In the genomic region with DNA sequence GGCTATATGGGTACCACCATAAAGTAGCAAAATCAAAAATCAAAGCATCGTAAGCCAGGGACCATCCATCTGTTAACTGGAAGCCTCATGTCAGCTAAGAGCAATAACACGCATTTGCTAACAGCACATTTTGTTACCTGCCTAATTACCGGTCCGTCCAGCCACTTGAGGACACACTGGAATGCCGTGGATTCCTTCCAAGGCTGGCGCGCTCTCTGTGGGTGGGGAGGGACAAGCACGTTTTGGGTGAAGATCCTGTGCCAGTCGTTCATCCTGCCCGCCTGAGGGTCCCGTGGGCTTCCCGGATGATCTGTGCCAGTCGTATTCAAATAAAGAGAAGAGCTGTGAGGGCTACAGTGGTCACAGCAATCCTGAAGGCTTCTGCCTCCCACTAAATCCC, we compare ENCODE assay signal across 31 cellular contexts. TPM values are rescaled to one million over a fixed set of nuclear protein-coding genes. Genes with fewer than 3 reads are reported as not detected.
DNase-seq lines count a peak whose midpoint lies in the region; ATAC-seq, FAIRE-seq and TF ChIP-seq lines count a peak whose summit lies in the region.
"Had no signal": no experiment of that assay in that cellular context is flagged by ENCODE, and none has a peak within 500 bp of the region (broad histone marks: within the 10 kb centered on the region; RNA-seq: fewer than 3 reads in every experiment).

No MANE protein-coding gene starts in this region.

- 89 to 92% methylated on average over 13 of the region's 13 CpGs for WGBS in heart right ventricle, 2 donors
- WGBS in spleen, 5 donors, result 95 to 97% (median 95%) methylated on average over 13 of the region's 13 CpGs

- no peak overlapping the region for H3K27ac ChIP-seq in heart right ventricle
- H3K27ac ChIP-seq in kidney (ENCODE audit: low read depth in 2 of 2, low read length in 2 of 2), result no peak overlapping the region
- H3K27ac ChIP-seq in spleen, result no peak overlapping the region
- H3K27ac ChIP-seq: A549; BLaER1 treated with 17β-estradiol and CSF1 and Interleukin-3, amounts not matched to agents 10 nM and 100 nM; PC-9 had no signal

- H3K27me3 ChIP-seq in heart right ventricle, result no peaks in the 10 kb centered on the region
- H3K27me3 ChIP-seq in spleen (replicated peaks in 1 of 7), result no peaks in the 10 kb centered on the region
- H3K27me3 ChIP-seq: BLaER1 treated with 17β-estradiol and CSF1 and Interleukin-3, amounts not matched to agents 10 nM and 100 nM had no signal

- no peak overlapping the region for H3K4me3 Mint-ChIP-seq in activated naive CD4-positive, alpha-beta T cell treated with anti-CD3 and anti-CD28 coated beads, Interleukin-2, amount 10 ng/mL, durations not matched to agents 7 days and 5 days
- H3K4me3 Mint-ChIP-seq: CD4-positive, alpha-beta T cell; GM23338; H9 had no signal

- H3K36me3 Mint-ChIP-seq in activated naive CD4-positive, alpha-beta T cell treated with anti-CD3 and anti-CD28 coated beads, Interleukin-2, amount 10 ng/mL, durations not matched to agents 7 days and 5 days, result peaks cover 28% of the 10 kb centered on the region

- no peak for TF ChIP-seq POLR2A in spleen (IDR thresholded peaks at IDR 0.05)

- in situ Hi-C loops in G401 (cut with HindIII; ENCODE audit: low sequenced_read_pairs), result no loop called here

- no peak overlapping the region for H3K9ac ChIP-seq in kidney (ENCODE audit: low read length in 2 of 2)
- H3K9ac ChIP-seq: BLaER1 treated with 17β-estradiol and CSF1 and Interleukin-3, amounts not matched to agents 10 nM and 100 nM had no signal

- peaks cover 23% of the 10 kb centered on the region for H3K4me1 Mint-ChIP-seq in activated naive CD4-positive, alpha-beta T cell treated with anti-CD3 and anti-CD28 coated beads, Interleukin-2, amount 10 ng/mL, durations not matched to agents 7 days and 5 days

- CTCF ChIA-PET in activated naive CD4-positive, alpha-beta T cell treated with anti-CD3 and anti-CD28 coated beads, Interleukin-2, amount 10 ng/mL, durations not matched to agents 7 days and 5 days (lab: Charles Lee), result no interaction called here

- intact Hi-C loops in Right ventricle myocardium superior (cut with DNase I) (no loop called here), heart right ventricle (cut with DNase I) (no loop called here), kidney (cut with DNase I) (no loop called here), spleen (cut with DNase I; ENCODE audit: low total_unique reads) (no loop called here)

- TF ChIP-seq CTCF in heart right ventricle (IDR thresholded peaks at IDR 0.05) (no peak), kidney (IDR thresholded peaks at IDR 0.05; ENCODE audit: borderline replicate concordance, extremely low read depth, insufficient read depth) (no peak), spleen (IDR thresholded peaks at IDR 0.05 in 8 of 11, conservative IDR thresholded peaks at IDR 0.05 in 3 of 11) (no peak)

- H3K4me3 ChIP-seq in heart right ventricle (no peak overlapping the region), kidney (ENCODE audit: low read length in 2 of 2) (no peak overlapping the region), spleen (no peak overlapping the region)
- H3K4me3 ChIP-seq: A549; BLaER1 treated with 17β-estradiol and CSF1 and Interleukin-3, amounts not matched to agents 10 nM and 100 nM; GM23338; PC-9 had no signal

- peak; percentile 26 for DNase-seq in Right ventricle myocardium superior
- no peak for DNase-seq in heart right ventricle
- peak; percentile 30 for DNase-seq in G401 (ENCODE audit: low spot score)
- DNase-seq in kidney, result peak; percentile 45
- DNase-seq in spleen, result peak; percentile 52
- DNase-seq in activated naive CD4-positive, alpha-beta T cell treated with anti-CD3 and anti-CD28 coated beads, Interleukin-2, amount 10 ng/mL, durations not matched to agents 7 days and 5 days, result no peak
- no peak for DNase-seq in SW 1271 (lab: John Stamatoyannopoulos, UW)
- DNase-seq: AML-193; COR-L47; DMS53; EL; GF-D8; H9; Karpas-422; NCI-H1092 treated with DMSO at 0.1 percent for 48 hours; NCI-H1436; NCI-H187; NCI-H2081 treated with DMSO at 0.1 percent for 48 hours; NCI-H446; NCI-H524 treated with DMSO at 0.1 percent for 48 hours; NCI-H82; NK-92 treated with Interleukin-12 subunit alpha and Interleukin-12 subunit beta, amount 100 ng/mL, for 24 hours; PC-9; SHP77 had no signal

- no peaks in the 10 kb centered on the region for H3K9me3 ChIP-seq in heart right ventricle
- H3K9me3 ChIP-seq in kidney (ENCODE audit: control insufficient read depth in 1 of 2, low read length in 2 of 2), result no peaks in the 10 kb centered on the region
- no peaks in the 10 kb centered on the region for H3K9me3 ChIP-seq in spleen
- H3K9me3 ChIP-seq: A549; BLaER1 treated with 17β-estradiol and CSF1 and Interleukin-3, amounts not matched to agents 10 nM and 100 nM had no signal

- H3K36me3 ChIP-seq in heart right ventricle (peaks cover 0 to 39% (median 0%) of the 10 kb centered on the region in 9 donors), kidney (ENCODE audit: control insufficient read depth in 1 of 2, insufficient read depth in 2 of 2, low read length in 2 of 2) (peaks cover 6 to 7% of the 10 kb centered on the region in 2 donors), spleen (peaks cover 0 to 34% (median 2%) of the 10 kb centered on the region in 6 donors)

- H3K27ac Mint-ChIP-seq in activated naive CD4-positive, alpha-beta T cell treated with anti-CD3 and anti-CD28 coated beads, Interleukin-2, amount 10 ng/mL, durations not matched to agents 7 days and 5 days, result no peak overlapping the region
- H3K27ac Mint-ChIP-seq: CD4-positive, alpha-beta T cell; GM23338 had no signal

- no peaks in the 10 kb centered on the region for H3K27me3 Mint-ChIP-seq in activated naive CD4-positive, alpha-beta T cell treated with anti-CD3 and anti-CD28 coated beads, Interleukin-2, amount 10 ng/mL, durations not matched to agents 7 days and 5 days
- H3K27me3 Mint-ChIP-seq: CD4-positive, alpha-beta T cell had no signal

- FAIRE-seq in kidney (lab: Jason Lieb, UNC), result no peak
- FAIRE-seq: A549, GM12891, HepG2 had no signal

- H3K4me1 ChIP-seq in heart right ventricle, result peaks cover 3 to 7% (median 5%) of the 10 kb centered on the region in 9 donors
- peaks cover 0 to 3% of the 10 kb centered on the region in 2 donors for H3K4me1 ChIP-seq in kidney (ENCODE audit: control insufficient read depth in 1 of 2, insufficient read depth in 1 of 2, low read depth in 1 of 2, low read length in 2 of 2)
- peaks cover 3 to 28% (median 7%) of the 10 kb centered on the region in 6 donors for H3K4me1 ChIP-seq in spleen

- H3K9me3 Mint-ChIP-seq in activated naive CD4-positive, alpha-beta T cell treated with anti-CD3 and anti-CD28 coated beads, Interleukin-2, amount 10 ng/mL, durations not matched to agents 7 days and 5 days, result no peaks in the 10 kb centered on the region
- H3K9me3 Mint-ChIP-seq: CD4-positive, alpha-beta T cell; GM23338; H9 had no signal

- ATAC-seq in Right ventricle myocardium superior (ENCODE audit: poor library complexity) (no peak), heart right ventricle (no peak), HG02678 (IDR thresholded peaks at IDR 0.05; ENCODE audit: unreplicated experiment) (no peak)
- ATAC-seq: A549, GM23338, HepG2 had no signal

RNA-seq across cellular contexts. Expression of gene NPHP4, which starts 6.2 kb away (rescaled TPM):
- 4.3 TPM for total RNA-seq in Right ventricle myocardium superior
- 1 to 10 TPM; 2.4 to 5.7 (median 3.3) TPM for total RNA-seq in heart right ventricle
- polyA plus RNA-seq in heart right ventricle, result 1 to 10 TPM; 2.4 to 3.8 TPM
- total RNA-seq in G401 (2014; rRNA removed; shearing (Covaris generic)), result 7.6 and 9.8 TPM in 2 replicates
- 16.1 TPM for total RNA-seq in kidney
- 2.9 TPM for polyA plus RNA-seq in kidney (ENCODE audit: insufficient read depth, low read depth, low replicate concordance)
- 10 to 100 TPM in 5 of 7 donors, 1 to 10 TPM in 2; 8.4 to 17.5 (median 10.9) TPM for total RNA-seq in spleen
- 1 to 10 TPM; 1.2 to 3.4 (median 2.6) TPM for polyA plus RNA-seq in spleen

RNA-seq across cellular contexts. Expression of gene KCNAB2, which starts 59.7 kb away (rescaled TPM):
- total RNA-seq in Right ventricle myocardium superior (21.2 TPM), heart right ventricle (10 to 100 TPM; 16.5 to 41.5 (median 22.2) TPM), kidney (28.1 TPM), spleen (100 to 1,000 TPM in 4 of 7 donors, 10 to 100 TPM in 3; 80.3 to 135 (median 109) TPM)
- polyA plus RNA-seq in heart right ventricle (10 to 100 TPM in 1 of 2 donors, 1 to 10 TPM in 1; 4.7 to 15.1 TPM), kidney (ENCODE audit: insufficient read depth, low read depth, low replicate concordance) (19.6 TPM), spleen (10 to 100 TPM; 23.2 to 51.5 (median 23.9) TPM)
- 0.71 and 1.8 TPM in 2 replicates for total RNA-seq in G401 (2014; rRNA removed; shearing (Covaris generic))

Comparison
In these comparisons a context has a peak if more than half of its experiments do, and no peak if none do; other contexts are left out.
1. DNase-seq: peak in Right ventricle myocardium superior (single experiment), G401 (single experiment), kidney (single experiment) and spleen (single experiment); none in heart right ventricle (0 of 2), activated naive CD4-positive, alpha-beta T cell treated with anti-CD3 and anti-CD28 coated beads, Interleukin-2, amount 10 ng/mL, durations not matched to agents 7 days and 5 days (single experiment) and SW 1271 (0 of 2).